In genomic region chr2:42795275-42795674, GRCh38 we compare ENCODE assay signal across 18 cellular contexts. TPM values are rescaled to one million over a fixed set of nuclear protein-coding genes. Genes with fewer than 3 reads are reported as not detected.
DNase-seq lines count a peak whose midpoint lies in the region; ATAC-seq, FAIRE-seq and TF ChIP-seq lines count a peak whose summit lies in the region.
"Had no signal": no experiment of that assay in that cellular context is flagged by ENCODE, and none has a peak within 500 bp of the region (broad histone marks: within the 10 kb centered on the region; RNA-seq: fewer than 3 reads in every experiment).

No MANE protein-coding gene starts in this region.

- 76 to 85% methylated on average over 6 of the region's 6 CpGs for WGBS in body of pancreas, 2 donors
- no CpG with 5 or more reads among the region's 6 CpGs for WGBS in trophoblast cell (ENCODE audit: extremely low coverage, insufficient coverage, insufficient read length)

- no peak overlapping the region for H3K18ac ChIP-seq in trophoblast cell (ENCODE audit: low read length)

- H3K4me2 ChIP-seq in BLaER1 (0 out of 2 replicates have a peak overlapping the region, but pooled peaks have one; percentile 37), trophoblast cell (ENCODE audit: low read length) (no peak overlapping the region)

- H3K27me3 ChIP-seq in BLaER1 (peaks cover 46% of the 10 kb centered on the region), body of pancreas (no peaks in the 10 kb centered on the region), trophoblast cell (ENCODE audit: insufficient read depth, low read length) (no peaks in the 10 kb centered on the region)

- peak overlapping the region; percentile 38 for H4K91ac ChIP-seq in trophoblast cell (ENCODE audit: low read depth, low read length)

- peaks cover 12% of the 10 kb centered on the region; the same call in 1 of the 2 replicates for H3K9me3 ChIP-seq in BLaER1
- no peaks in the 10 kb centered on the region for H3K9me3 ChIP-seq in body of pancreas
- no peaks in the 10 kb centered on the region for H3K9me3 ChIP-seq in trophoblast cell (ENCODE audit: insufficient read depth, low read depth, low read length)

- DNase-seq in GM18507 (ENCODE audit: extremely low spot score, insufficient read length, low read depth) (no peak), body of pancreas (no peak), trophoblast cell (no peak)
- DNase-seq: effector memory CD4-positive, alpha-beta T cell; H9; NK-92 treated with Interleukin-12 subunit alpha and Interleukin-12 subunit beta, amount 100 ng/mL, for 24 hours; substantia nigra; T-helper 9 cell had no signal

- peak overlapping the region; percentile 37 for H2BK120ac ChIP-seq in trophoblast cell (ENCODE audit: insufficient read depth, low read length, poor library complexity)

- no peak overlapping the region for H3K14ac ChIP-seq in trophoblast cell (ENCODE audit: low read length)

- H3K23ac ChIP-seq in trophoblast cell (ENCODE audit: low read length), result no peak overlapping the region

- H2AFZ ChIP-seq in trophoblast cell (ENCODE audit: insufficient read depth, low read length, poor library complexity), result no peak overlapping the region

- no peaks in the 10 kb centered on the region for H4K20me1 ChIP-seq in BLaER1

- peak overlapping the region; percentile 23 for H2BK12ac ChIP-seq in trophoblast cell (ENCODE audit: low read length)

- intact Hi-C loops in body of pancreas (cut with DNase I), result no loop called here

- no peak overlapping the region for H4K12ac ChIP-seq in trophoblast cell (ENCODE audit: low read depth, low read length)

- H3K79me2 ChIP-seq in trophoblast cell (ENCODE audit: control insufficient read depth, insufficient read depth, low read length, poor library complexity), result no peaks in the 10 kb centered on the region

- FAIRE-seq in GM18507 (lab: Jason Lieb, UNC), result peak; percentile 74

- TF ChIP-seq CTCF in body of pancreas (IDR thresholded peaks at IDR 0.05), result no peak

- no peak for ATAC-seq in body of pancreas
- ATAC-seq in GM21423 (IDR thresholded peaks at IDR 0.05; ENCODE audit: unreplicated experiment), result no peak
- no peak for ATAC-seq in GM19455 (IDR thresholded peaks at IDR 0.05; ENCODE audit: unreplicated experiment)
- ATAC-seq in activated CD4-positive, CD25-positive, alpha-beta regulatory T cell treated with anti-CD3 and anti-CD28 coated beads, Interleukin-2, amount 50 U/mL, for 24 hours, result no peak
- ATAC-seq in HG03469 (IDR thresholded peaks at IDR 0.05; ENCODE audit: unreplicated experiment), result no peak

- H3K79me1 ChIP-seq in trophoblast cell (ENCODE audit: low read length), result peaks cover 19% of the 10 kb centered on the region

- no peak for TF ChIP-seq POLR2A in body of pancreas (IDR thresholded peaks at IDR 0.05)

- H3K9ac ChIP-seq in BLaER1 (no peak overlapping the region), trophoblast cell (ENCODE audit: low read length) (no peak overlapping the region)

- H3K4me3 ChIP-seq in BLaER1 (no peak overlapping the region), body of pancreas (no peak overlapping the region), trophoblast cell (ENCODE audit: low read depth, low read length) (no peak overlapping the region)

- H2BK5ac ChIP-seq in trophoblast cell (ENCODE audit: low read depth, low read length, poor library complexity), result no peak overlapping the region

- no peak overlapping the region for H3K27ac ChIP-seq in BLaER1
- H3K27ac ChIP-seq in body of pancreas, result peak overlapping the region in 3 of 4 donors; percentile 58 to 69 (median 66)
- H3K27ac ChIP-seq in trophoblast cell (ENCODE audit: low read depth, low read length), result no peak overlapping the region
- H3K27ac ChIP-seq: C4-2B had no signal

- H3K4me1 ChIP-seq in BLaER1, result peaks cover 53% of the 10 kb centered on the region
- peaks cover 51% of the 10 kb centered on the region for H3K4me1 ChIP-seq in body of pancreas
- peaks cover 8 to 15% of the 10 kb centered on the region in 2 experiments for H3K4me1 ChIP-seq in trophoblast cell (ENCODE audit: control insufficient read depth in 1 of 2, insufficient read depth in 2 of 2, low read length in 2 of 2)

- H3K36me3 ChIP-seq in BLaER1, result no peaks in the 10 kb centered on the region
- no peaks in the 10 kb centered on the region for H3K36me3 ChIP-seq in body of pancreas (replicated peaks in 1 of 2; ENCODE audit: insufficient read depth in 1 of 2, low read depth in 2 of 2)
- peaks cover 0 to 3% of the 10 kb centered on the region in 2 experiments for H3K36me3 ChIP-seq in trophoblast cell (ENCODE audit: control insufficient read depth in 1 of 2, insufficient read depth in 2 of 2, low read length in 2 of 2)

- peak overlapping the region; percentile 51 for H2AK5ac ChIP-seq in trophoblast cell (ENCODE audit: low read length)

- H4K8ac ChIP-seq in trophoblast cell (ENCODE audit: low read depth, low read length), result no peak overlapping the region

- no peak overlapping the region for H3K4ac ChIP-seq in trophoblast cell (ENCODE audit: low read depth, low read length)

RNA-seq across cellular contexts. Expression of gene HAAO, which starts 2.9 kb away (rescaled TPM):
- total RNA-seq in body of pancreas, result 10 to 100 TPM; 30.3 to 30.9 TPM
- 14.8 and 15.0 TPM in 2 replicates for polyA plus RNA-seq in trophoblast cell (2013)
- total RNA-seq: G401, NCI-H460, RPMI7951 had no signal

RNA-seq across cellular contexts. Expression of gene OXER1, which starts 31.3 kb away (rescaled TPM):
- 1 to 10 TPM; 4.7 to 6.9 TPM for total RNA-seq in body of pancreas
- polyA plus RNA-seq in trophoblast cell (2013), result 2.8 and 2.9 TPM in 2 replicates
- total RNA-seq: activated CD8-positive, alpha-beta memory T cell treated with anti-CD3 and anti-CD28 coated beads for 36 hours; G401; NCI-H460; RPMI7951 had no signal

Comparison
In these comparisons a context has a peak if more than half of its experiments do, and no peak if none do; other contexts are left out.
1. H3K27ac ChIP-seq: peak in body of pancreas (3 of 4); none in BLaER1 (single experiment) and trophoblast cell (single experiment).